8 cellular contexts compared by ENCODE assay signal in genomic region chr17:35578195-35578928, GRCh38. TPM values are rescaled to one million over a fixed set of nuclear protein-coding genes. Genes with fewer than 3 reads are reported as not detected.
DNase-seq lines count a peak whose midpoint lies in the region; ATAC-seq and TF ChIP-seq lines count a peak whose summit lies in the region.

PEX12 (minus strand) TSS chr17:35578571; CDS start chr17:35578021, 550 bp downstream.

- H3K36me3 ChIP-seq in WERI-Rb-1 (peaks cover 11% of the 10 kb centered on the region), smooth muscle cell (ENCODE audit: low read depth) (no peaks in the 10 kb centered on the region)

- H3K27ac Mint-ChIP-seq in immature natural killer cell, result peak within 1 kb of the TSS; percentile 98 to 100 (median 99)

- H3K9me3 Mint-ChIP-seq in immature natural killer cell, result no peaks in the 10 kb centered on the region

- H3K4me3 Mint-ChIP-seq in immature natural killer cell, result peak within 1 kb of the TSS; percentile 89 to 99 (median 97)

- H3K27me3 ChIP-seq in WERI-Rb-1 (ENCODE audit: insufficient read depth, low read depth, severe bottlenecking) (no peaks in the 10 kb centered on the region), smooth muscle cell (ENCODE audit: low read depth) (no peaks in the 10 kb centered on the region)

- H3K36me3 Mint-ChIP-seq in immature natural killer cell, result no peaks in the 10 kb centered on the region

- H3K4me3 ChIP-seq in WERI-Rb-1 (ENCODE audit: low read depth, low read length) (peak within 1 kb of the TSS; percentile 88), cardiac fibroblast (replicated peaks in 1 of 2; ENCODE audit: low read depth in 2 of 2, low read length in 2 of 2) (peak within 1 kb of the TSS; percentile 68 to 82), smooth muscle cell (peak within 1 kb of the TSS; percentile 68)

- peak within 1 kb of the TSS; percentile 96 for H3K4me2 ChIP-seq in smooth muscle cell

- peak; percentile 89 for ATAC-seq in GM18867 (IDR thresholded peaks at IDR 0.05; ENCODE audit: unreplicated experiment)
- peak; percentile 78 for ATAC-seq in HG03135 (IDR thresholded peaks at IDR 0.05; ENCODE audit: unreplicated experiment)

- H3F3A ChIP-seq in smooth muscle cell (ENCODE audit: low read depth), result peaks cover 11% of the 10 kb centered on the region

- H2AFZ ChIP-seq in smooth muscle cell (ENCODE audit: low read depth), result peak within 1 kb of the TSS; percentile 88

- H3K27ac ChIP-seq in WERI-Rb-1 (peak within 1 kb of the TSS; percentile 92), smooth muscle cell (ENCODE audit: low read depth) (peak within 1 kb of the TSS; percentile 56)

- peak; percentile 24 for DNase-seq in 8988T
- peak; percentile 42 for DNase-seq in NCI-H2196 treated with DMSO at 0.1 percent for 48 hours (lab: John Stamatoyannopoulos, UW; ENCODE audit: unreplicated experiment)
- peak; percentile 93 for DNase-seq in WERI-Rb-1
- DNase-seq in cardiac fibroblast (ENCODE audit: low read depth in 2 of 2), result peak; percentile 85 to 91
- DNase-seq in immature natural killer cell, result peak; percentile 85 to 89 (median 87)
- peak; percentile 27 for DNase-seq in smooth muscle cell (lab: John Stamatoyannopoulos, UW; ENCODE audit: unreplicated experiment)

- H3K9ac ChIP-seq in smooth muscle cell (ENCODE audit: low read depth), result peak within 1 kb of the TSS; percentile 57

- under 1% methylated on average over 45 of the region's 45 CpGs for WGBS in smooth muscle cell (ENCODE audit: low lambda C conversion rate)

- peaks cover 7% of the 10 kb centered on the region for H3K4me1 ChIP-seq in smooth muscle cell (ENCODE audit: low read depth)

- TF ChIP-seq CTCF in WERI-Rb-1 (IDR thresholded peaks at IDR 0.05; ENCODE audit: low read depth, low read length) (0 out of 2 replicates have a peak, but pooled peaks have one; percentile 0), cardiac fibroblast (IDR thresholded peaks at IDR 0.05; ENCODE audit: low read depth, low read length) (no peak), smooth muscle cell (IDR thresholded peaks at IDR 0.05; ENCODE audit: borderline replicate concordance, insufficient read depth, poor library complexity, severe bottlenecking) (no peak)

- peaks cover 22 to 26% of the 10 kb centered on the region in 2 donors for H3K4me1 Mint-ChIP-seq in immature natural killer cell

- H3K9me3 ChIP-seq in WERI-Rb-1 (ENCODE audit: severe bottlenecking) (no peaks in the 10 kb centered on the region), smooth muscle cell (replicated peaks; ENCODE audit: low read depth) (no peaks in the 10 kb centered on the region)

- no peaks in the 10 kb centered on the region for H3K79me2 ChIP-seq in smooth muscle cell (ENCODE audit: low read depth)

- no peaks in the 10 kb centered on the region for H4K20me1 ChIP-seq in smooth muscle cell (ENCODE audit: low read depth)

- H3K27me3 Mint-ChIP-seq in immature natural killer cell (ENCODE audit: low read depth in 3 of 3), result peaks cover 0 to 9% (median under 1%) of the 10 kb centered on the region in 3 donors

RNA-seq across cellular contexts. Expression of gene PEX12, which starts in this region (rescaled TPM):
- polyA plus RNA-seq in immature natural killer cell (1 to 10 TPM in 2 of 3 donors, not detected in 1; 1.7 to 2.0 TPM), smooth muscle cell (2.8 and 3.5 TPM in 2 replicates)
- total RNA-seq in smooth muscle cell, result 8.6 and 10.2 TPM in 2 replicates

Comparison
In these comparisons a context has a peak if more than half of its experiments do, and no peak if none do; other contexts are left out.
1. Peak in every context shown above with its lines: DNase-seq, ATAC-seq, H3K4me3 ChIP-seq and H3K27ac ChIP-seq.
2. DNase-seq: peak in every context shown above with its lines; median percentile 93 in WERI-Rb-1; 88 in cardiac fibroblast; 87 in immature natural killer cell; 42 in NCI-H2196 treated with DMSO at 0.1 percent for 48 hours; 27 in smooth muscle cell; 24 in 8988T.